ENCODE assay signal across 3 cellular contexts in the genomic region with DNA sequence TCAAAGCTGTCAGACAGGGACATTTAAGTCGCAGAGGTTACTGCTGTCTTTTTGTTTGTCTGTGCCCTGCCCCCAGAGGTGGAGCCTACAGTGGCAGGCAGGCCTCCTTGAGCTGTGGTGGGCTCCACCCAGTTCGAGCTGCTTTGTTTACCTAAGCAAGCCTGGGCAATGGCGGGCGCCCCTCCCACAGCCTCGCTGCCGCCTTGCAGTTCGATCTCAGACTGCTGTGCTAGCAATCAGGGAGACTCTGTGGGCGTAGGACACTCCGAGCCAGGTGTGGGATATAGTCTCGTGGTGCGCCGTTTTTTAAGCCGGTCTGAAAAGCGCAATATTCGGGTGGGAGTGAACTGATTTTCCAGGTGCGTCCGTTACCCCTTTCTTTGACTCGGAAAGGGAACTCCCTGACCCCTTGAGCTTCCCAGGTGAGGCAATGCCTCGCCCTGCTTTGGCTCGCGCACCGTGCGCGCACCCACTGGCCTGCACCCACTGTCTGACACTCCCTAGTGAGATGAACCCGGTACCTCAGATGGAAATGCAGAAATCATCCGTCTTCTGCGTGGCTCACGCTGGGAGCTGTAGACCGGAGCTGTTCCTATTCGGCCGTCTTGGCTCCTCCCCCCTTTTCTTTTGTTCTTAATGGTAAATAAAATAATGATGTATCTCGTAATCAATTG. TPM values are rescaled to one million over a fixed set of nuclear protein-coding genes. Genes with fewer than 3 reads are reported as not detected.
"Had no signal": no experiment of that assay in that cellular context is flagged by ENCODE, and none has a peak within 500 bp of the region (broad histone marks: within the 10 kb centered on the region; RNA-seq: fewer than 3 reads in every experiment).

No MANE protein-coding gene starts in this region.

RNA-seq across cellular contexts. Expression of gene RAB3C, which starts 25.1 kb away (rescaled TPM):
- total RNA-seq: activated CD8-positive, alpha-beta T cell treated with anti-CD3 and anti-CD28 coated beads, Interleukin-2, amount 10 ng/mL, durations not matched to agents 7 days and 5 days; activated naive CD8-positive, alpha-beta T cell treated with anti-CD3 and anti-CD28 coated beads, Interleukin-2, amount 10 ng/mL, durations not matched to agents 7 days and 5 days; M059J had no signal
